ENCODE assay signal across 8 cellular contexts in genomic region chr1:149176453-149177316, GRCh38.
DNase-seq lines count a peak whose midpoint lies in the region; TF ChIP-seq lines count a peak whose summit lies in the region.
"Not testable (repeated sequence)": the region's sequence is repeated elsewhere in the genome, so short reads cannot be mapped to it uniquely, and the experiment has no call there.

No MANE protein-coding gene starts in this region.

- not testable (repeated sequence) for H3K9me3 ChIP-seq in iPS DF 6.9 (ENCODE audit: control insufficient read depth, insufficient read depth, low read length)

- H3K27ac ChIP-seq in iPS DF 6.9 (ENCODE audit: low read length), result not testable (repeated sequence)

- not testable (repeated sequence) for H3K36me3 ChIP-seq in iPS DF 6.9 (ENCODE audit: control insufficient read depth, insufficient read depth, low read length)

- H3K4me1 ChIP-seq in iPS DF 6.9 (ENCODE audit: control insufficient read depth, insufficient read depth, low read length), result not testable (repeated sequence)

- peak overlapping the region; percentile 78 for H3K4me3 Mint-ChIP-seq in osteocyte (ENCODE audit: unreplicated experiment)

- not testable (repeated sequence) for H3K27me3 Mint-ChIP-seq in osteocyte (ENCODE audit: unreplicated experiment)

- H3K27me3 ChIP-seq in iPS DF 6.9 (ENCODE audit: control insufficient read depth, insufficient read depth, low read length), result not testable (repeated sequence)

- WGBS in iPS DF 6.9 (ENCODE audit: insufficient coverage, insufficient read length), result no CpG with 5 or more reads among the region's 68 CpGs

- DNase-seq in Ammon's horn (ENCODE audit: low spot score) (peak; percentile 10), HT1080 (ENCODE audit: low read depth) (peak; percentile 37), activated T-cell treated with anti-CD3 and anti-CD28 coated beads for 1 hour (ENCODE audit: low read depth) (peak; percentile 52), choroid plexus epithelial cell (ENCODE audit: low read depth) (peak; percentile 47), osteocyte (ENCODE audit: extremely low spot score, unreplicated experiment) (peak; percentile 88)
- DNase-seq in iPS DF 6.9 (ENCODE audit: low read depth, low spot score), result not testable (repeated sequence)
- DNase-seq in stimulated activated CD8-positive, alpha-beta memory T cell treated with anti-CD3 and anti-CD28 coated beads, Interleukin-2, amount 100 ng/mL, for 1 hour (ENCODE audit: low read depth in 2 of 2), result peak; percentile 43 to 48

- TF ChIP-seq CTCF in choroid plexus epithelial cell (conservative IDR thresholded peaks at IDR 0.05; ENCODE audit: low read depth, low read length); osteocyte (IDR thresholded peaks at IDR 0.05): not testable (repeated sequence)

- H3K27ac Mint-ChIP-seq in osteocyte (ENCODE audit: unreplicated experiment), result peak overlapping the region; percentile 93

- TF ChIP-seq POLR2A in Raji (IDR thresholded peaks at IDR 0.05; ENCODE audit: insufficient read depth, low read depth, low read length), result 0 out of 2 replicates have a peak, but pooled peaks have one; percentile 26

- not testable (repeated sequence) for H3K4me1 Mint-ChIP-seq in osteocyte (ENCODE audit: unreplicated experiment)

- H3K4me3 ChIP-seq in choroid plexus epithelial cell (ENCODE audit: low read depth, low read length) (peak overlapping the region; percentile 59), iPS DF 6.9 (ENCODE audit: low read length) (peak overlapping the region; percentile 45; the same call in 1 of the 2 replicates)

- not testable (repeated sequence) for H3K9me3 Mint-ChIP-seq in osteocyte (ENCODE audit: unreplicated experiment)

- H3K36me3 Mint-ChIP-seq in osteocyte (ENCODE audit: unreplicated experiment), result not testable (repeated sequence)
